Comparison of ENCODE assay signal across 10 cellular contexts in the genomic region with DNA sequence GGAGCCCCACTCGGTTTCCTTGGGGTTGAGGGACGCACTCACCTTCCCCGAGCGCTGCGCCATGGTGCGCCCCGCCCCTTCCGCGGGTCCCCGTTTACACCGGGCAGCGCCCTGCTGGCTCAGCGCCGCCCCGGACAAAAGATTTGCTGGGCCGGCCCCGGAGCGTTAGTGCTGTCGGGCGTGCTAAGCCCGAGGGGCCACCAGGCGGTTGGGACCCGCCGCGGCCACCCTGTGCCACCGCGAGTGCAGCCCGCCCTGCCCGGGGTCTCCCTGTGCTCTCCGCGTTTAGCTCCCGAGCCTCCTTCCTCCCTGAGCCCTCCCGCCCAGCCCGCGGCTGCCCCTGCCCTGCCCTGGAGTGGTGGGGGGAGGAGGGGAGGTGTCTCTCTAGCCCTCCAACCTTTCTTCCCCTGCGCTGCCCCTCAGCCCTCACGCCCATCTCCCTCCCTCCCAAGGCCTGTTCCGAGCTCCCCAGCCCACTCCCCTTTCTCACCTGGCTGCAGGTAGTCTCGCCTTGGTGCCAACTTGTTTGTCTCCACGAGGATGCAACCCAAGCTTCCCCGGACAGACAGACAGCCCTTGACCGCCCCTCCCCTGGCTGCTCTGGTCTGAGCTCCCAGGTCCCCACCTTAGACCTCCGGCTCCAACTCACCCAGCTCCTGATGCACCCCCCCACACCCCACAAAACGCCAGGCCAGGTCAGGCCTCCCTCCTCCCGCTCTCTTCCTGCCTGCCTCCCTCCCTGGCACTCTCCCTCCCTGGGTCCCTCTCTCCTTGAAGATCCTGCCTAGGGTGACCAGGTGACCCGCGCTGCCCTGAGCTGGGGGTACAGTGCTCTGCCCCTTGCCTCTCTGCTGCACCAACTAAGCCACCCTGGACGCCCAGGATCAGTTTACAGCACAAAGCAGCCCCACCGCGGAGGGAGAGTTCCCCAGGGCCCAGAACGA. TPM values are rescaled to one million over a fixed set of nuclear protein-coding genes. Genes with fewer than 3 reads are reported as not detected.
DNase-seq lines count a peak whose midpoint lies in the region; ATAC-seq and TF ChIP-seq lines count a peak whose summit lies in the region.
"Had no signal": no experiment of that assay in that cellular context is flagged by ENCODE, and none has a peak within 500 bp of the region (broad histone marks: within the 10 kb centered on the region; RNA-seq: fewer than 3 reads in every experiment).

Gene CRYGN (minus strand): TSS at position 287 of the 944 bp plus-strand sequence. CDS start 224 bp downstream, at position 63.

- H3K36me3 Mint-ChIP-seq in T-helper 2 cell treated with Interferon-gamma antibody and Interleukin-4, amounts not matched to agents 5 μg/mL and 100 μg/mL, for 36 hours (ENCODE audit: low read depth) = no peaks in the 10 kb centered on the region
- no peaks in the 10 kb centered on the region for H3K36me3 Mint-ChIP-seq in activated naive CD8-positive, alpha-beta T cell treated with anti-CD3 and anti-CD28 coated beads, Interleukin-2, amount 10 ng/mL, durations not matched to agents 7 days and 5 days

- ATAC-seq in activated naive CD8-positive, alpha-beta T cell treated with anti-CD3 and anti-CD28 coated beads, Interleukin-2, amount 10 ng/mL, durations not matched to agents 7 days and 5 days (ENCODE audit: low read depth) = peak; percentile 43
- ATAC-seq in HG03196 (IDR thresholded peaks at IDR 0.05; ENCODE audit: unreplicated experiment) = no peak

- H3K4me1 Mint-ChIP-seq in T-helper 2 cell treated with Interferon-gamma antibody and Interleukin-4, amounts not matched to agents 5 μg/mL and 100 μg/mL, for 36 hours (ENCODE audit: low read depth) = peaks cover 19% of the 10 kb centered on the region
- H3K4me1 Mint-ChIP-seq in activated naive CD8-positive, alpha-beta T cell treated with anti-CD3 and anti-CD28 coated beads, Interleukin-2, amount 10 ng/mL, durations not matched to agents 7 days and 5 days = peaks cover 24% of the 10 kb centered on the region

- peak within 1 kb of the TSS; percentile 31 to 44 (median 34) for H3K4me3 ChIP-seq in stomach

- H3K9me3 Mint-ChIP-seq in T-helper 2 cell treated with Interferon-gamma antibody and Interleukin-4, amounts not matched to agents 5 μg/mL and 100 μg/mL, for 36 hours = no peaks in the 10 kb centered on the region
- H3K9me3 Mint-ChIP-seq in activated naive CD8-positive, alpha-beta T cell treated with anti-CD3 and anti-CD28 coated beads, Interleukin-2, amount 10 ng/mL, durations not matched to agents 7 days and 5 days = no peaks in the 10 kb centered on the region

- TF ChIP-seq EP300 in stomach (IDR thresholded peaks at IDR 0.05) = no peak

- peaks cover 12 to 44% (median 26%) of the 10 kb centered on the region in 4 donors for H3K4me1 ChIP-seq in stomach

- TF ChIP-seq POLR2A in stomach (IDR thresholded peaks at IDR 0.05) = no peak

- peak within 1 kb of the TSS; percentile 50 for H3K4me3 Mint-ChIP-seq in T-helper 2 cell treated with Interferon-gamma antibody and Interleukin-4, amounts not matched to agents 5 μg/mL and 100 μg/mL, for 36 hours
- peak within 1 kb of the TSS; percentile 66 for H3K4me3 Mint-ChIP-seq in activated naive CD8-positive, alpha-beta T cell treated with anti-CD3 and anti-CD28 coated beads, Interleukin-2, amount 10 ng/mL, durations not matched to agents 7 days and 5 days

- no peaks in the 10 kb centered on the region for H3K27me3 Mint-ChIP-seq in T-helper 2 cell treated with Interferon-gamma antibody and Interleukin-4, amounts not matched to agents 5 μg/mL and 100 μg/mL, for 36 hours (ENCODE audit: low read depth)
- peaks cover 5% of the 10 kb centered on the region for H3K27me3 Mint-ChIP-seq in activated naive CD8-positive, alpha-beta T cell treated with anti-CD3 and anti-CD28 coated beads, Interleukin-2, amount 10 ng/mL, durations not matched to agents 7 days and 5 days

- H3K27ac ChIP-seq in stomach = peak within 1 kb of the TSS in 4 of 5 donors; percentile 13 to 79 (median 34)

- POLR2A ChIA-PET in activated naive CD8-positive, alpha-beta T cell treated with anti-CD3 and anti-CD28 coated beads, Interleukin-2, amount 10 ng/mL, durations not matched to agents 7 days and 5 days (lab: Charles Lee) = interaction anchor here (1.1 to 2.2 kb wide), 4 partner anchors 8 to 99 kb away, joined by 3 to 9 read pairs (median 4); partner anchors contain the start of gene NUB1

- 14 to 47% (median 19%) methylated on average over 18 to 50 of the region's 51 CpGs for WGBS in stomach, 5 donors

- TF ChIP-seq CTCF in stomach (IDR thresholded peaks at IDR 0.05) = no peak

- intact Hi-C loops in stomach (cut with DNase I; ENCODE audit: low total_unique reads) = no loop called here

- DNase-seq in T-helper 2 cell treated with Interferon-gamma antibody and Interleukin-4, amounts not matched to agents 5 μg/mL and 100 μg/mL, for 36 hours (ENCODE audit: low spot score) = no peak
- DNase-seq in T-helper 2 cell = no peak
- DNase-seq in activated naive CD8-positive, alpha-beta T cell treated with anti-CD3 and anti-CD28 coated beads, Interleukin-2, amount 10 ng/mL, durations not matched to agents 7 days and 5 days = no peak
- peak; percentile 82 for DNase-seq in iPS-NIHi7 (ENCODE audit: extremely low spot score)
- DNase-seq in stomach = no peak
- DNase-seq in cerebellum (ENCODE audit: low spot score) = no peak
- DNase-seq in HCEC 1CT = no peak
- DNase-seq: AML-193 had no signal

- H3K27me3 ChIP-seq in stomach = peaks cover 0 to 31% (median 17%) of the 10 kb centered on the region in 3 donors

- H3K9me3 ChIP-seq in stomach = no peaks in the 10 kb centered on the region

- H3K36me3 ChIP-seq in stomach = no peaks in the 10 kb centered on the region

- H3K27ac Mint-ChIP-seq in T-helper 2 cell treated with Interferon-gamma antibody and Interleukin-4, amounts not matched to agents 5 μg/mL and 100 μg/mL, for 36 hours = no peak within 1 kb of the TSS
- H3K27ac Mint-ChIP-seq in activated naive CD8-positive, alpha-beta T cell treated with anti-CD3 and anti-CD28 coated beads, Interleukin-2, amount 10 ng/mL, durations not matched to agents 7 days and 5 days = peak within 1 kb of the TSS; percentile 68

RNA-seq across cellular contexts. Expression of gene CRYGN, which starts in this region (rescaled TPM):
- under 1 TPM; 0.25 to 0.91 TPM for total RNA-seq in activated naive CD8-positive, alpha-beta T cell treated with anti-CD3 and anti-CD28 coated beads, Interleukin-2, amount 10 ng/mL, durations not matched to agents 7 days and 5 days
- total RNA-seq in stomach = not detected
- polyA plus RNA-seq in stomach = not detected
- total RNA-seq in cerebellum = not detected
- total RNA-seq: LHCN-M2 had no signal

Comparison
In these comparisons a context has a peak if more than half of its experiments do, and no peak if none do; other contexts are left out.
1. Peak in ATAC-seq in activated naive CD8-positive, alpha-beta T cell treated with anti-CD3 and anti-CD28 coated beads, Interleukin-2, amount 10 ng/mL, durations not matched to agents 7 days and 5 days; RNA of the gene not detected or under 1 TPM.